8 cellular contexts compared by ENCODE assay signal in genomic region chr12:121530600-121531355, GRCh38. TPM values are rescaled to one million over a fixed set of nuclear protein-coding genes. Genes with fewer than 3 reads are reported as not detected.
A peak's percentile ranks its signal among the peaks of the same experiment; 100 is the strongest.
DNase-seq lines count a peak whose midpoint lies in the region; ATAC-seq and TF ChIP-seq lines count a peak whose summit lies in the region.

No MANE protein-coding gene starts in this region.

- H3K9me3 ChIP-seq in RWPE2 (ENCODE audit: severe bottlenecking) (no peaks in the 10 kb centered on the region), right cardiac atrium (ENCODE audit: control insufficient read depth, low read length) (no peaks in the 10 kb centered on the region)

- DNase-seq in Right ventricle myocardium inferior (ENCODE audit: missing footprints) (peak; percentile 90), cardiac septum (ENCODE audit: low spot score) (no peak), RWPE2 (ENCODE audit: low spot score) (no peak), right cardiac atrium (peak; percentile 91 to 96 (median 91)), DMS53 treated with DMSO at 0.1 percent for 48 hours (lab: John Stamatoyannopoulos, UW; ENCODE audit: unreplicated experiment) (no peak)
- peak; percentile 85 for DNase-seq in activated naive CD4-positive, alpha-beta T cell treated with anti-CD3 and anti-CD28 coated beads, Interleukin-2, amount 10 ng/mL, durations not matched to agents 7 days and 5 days
- DNase-seq in stimulated activated CD4-positive, alpha-beta T cell treated with anti-CD3 and anti-CD28 coated beads, Interleukin-2, amount 100 ng/mL, for 4 hours (ENCODE audit: low read depth), result peak; percentile 88

- H3K4me1 Mint-ChIP-seq in activated naive CD4-positive, alpha-beta T cell treated with anti-CD3 and anti-CD28 coated beads, Interleukin-2, amount 10 ng/mL, durations not matched to agents 7 days and 5 days, result peaks cover 46% of the 10 kb centered on the region

- CTCF ChIA-PET in activated naive CD4-positive, alpha-beta T cell treated with anti-CD3 and anti-CD28 coated beads, Interleukin-2, amount 10 ng/mL, durations not matched to agents 7 days and 5 days (lab: Charles Lee), result interaction anchor here (0.6 to 1.7 kb wide), 4 partner anchors 31 to 139 kb away, joined by 3 to 9 read pairs (median 4); partner anchors contain the start of gene MORN3

- H3K36me3 ChIP-seq in RWPE2 (ENCODE audit: low read depth), result 0 out of 2 replicates have a peak, but pooled peaks cover 3% of the 10 kb centered on the region

- no peak overlapping the region for H3K27ac ChIP-seq in RWPE2 (ENCODE audit: poor library complexity, severe bottlenecking)
- H3K27ac ChIP-seq in right cardiac atrium (ENCODE audit: low read length), result peak overlapping the region; percentile 18

- ATAC-seq in Right ventricle myocardium inferior (peak; percentile 71), RWPE2 (ENCODE audit: low read depth) (peak; percentile 58; the same call in 2 of the 3 replicates), right cardiac atrium (peak; percentile 76 to 88), HG02938 (IDR thresholded peaks at IDR 0.05; ENCODE audit: unreplicated experiment) (no peak)

- H3K9me3 Mint-ChIP-seq in activated naive CD4-positive, alpha-beta T cell treated with anti-CD3 and anti-CD28 coated beads, Interleukin-2, amount 10 ng/mL, durations not matched to agents 7 days and 5 days, result no peaks in the 10 kb centered on the region

- H3K36me3 Mint-ChIP-seq in activated naive CD4-positive, alpha-beta T cell treated with anti-CD3 and anti-CD28 coated beads, Interleukin-2, amount 10 ng/mL, durations not matched to agents 7 days and 5 days, result peaks cover 42% of the 10 kb centered on the region

- H3K4me1 ChIP-seq in RWPE2 (ENCODE audit: insufficient read depth, poor library complexity, severe bottlenecking) (no peaks in the 10 kb centered on the region), right cardiac atrium (ENCODE audit: control insufficient read depth, insufficient read depth, low read length) (peaks cover 9% of the 10 kb centered on the region)

- H3K4me3 Mint-ChIP-seq in activated naive CD4-positive, alpha-beta T cell treated with anti-CD3 and anti-CD28 coated beads, Interleukin-2, amount 10 ng/mL, durations not matched to agents 7 days and 5 days, result no peak overlapping the region

- no peaks in the 10 kb centered on the region for H3K27me3 Mint-ChIP-seq in activated naive CD4-positive, alpha-beta T cell treated with anti-CD3 and anti-CD28 coated beads, Interleukin-2, amount 10 ng/mL, durations not matched to agents 7 days and 5 days

- WGBS in right cardiac atrium, result 62% methylated on average over 6 of the region's 6 CpGs

- H3K4me3 ChIP-seq in RWPE2 (ENCODE audit: severe bottlenecking) (no peak overlapping the region), right cardiac atrium (ENCODE audit: low read length) (no peak overlapping the region)

- intact Hi-C loops in Right ventricle myocardium inferior (cut with DNase I) (no loop called here), cardiac septum (cut with DNase I) (no loop called here), right cardiac atrium (cut with DNase I) (no loop called here)

- peak overlapping the region; percentile 78 for H3K27ac Mint-ChIP-seq in activated naive CD4-positive, alpha-beta T cell treated with anti-CD3 and anti-CD28 coated beads, Interleukin-2, amount 10 ng/mL, durations not matched to agents 7 days and 5 days

- TF ChIP-seq CTCF in RWPE2 (IDR thresholded peaks at IDR 0.05; ENCODE audit: poor library complexity, severe bottlenecking), result no peak

- no peaks in the 10 kb centered on the region for H3K27me3 ChIP-seq in RWPE2 (ENCODE audit: insufficient read depth, poor library complexity, severe bottlenecking)
- H3K27me3 ChIP-seq in right cardiac atrium (ENCODE audit: control insufficient read depth, insufficient read depth), result no peaks in the 10 kb centered on the region

RNA-seq across cellular contexts. Expression of gene KDM2B, which starts 50.0 kb away (rescaled TPM):
- total RNA-seq in Right ventricle myocardium inferior (13.1 TPM), cardiac septum (10.1 TPM), right cardiac atrium (10 to 100 TPM; 11.8 to 16.0 (median 13.1) TPM)
- polyA plus RNA-seq in right cardiac atrium, result 6.1 TPM

Comparison
In these comparisons a context has a peak if more than half of its experiments do, and no peak if none do; other contexts are left out.
1. DNase-seq: peak in Right ventricle myocardium inferior (single experiment), activated naive CD4-positive, alpha-beta T cell treated with anti-CD3 and anti-CD28 coated beads, Interleukin-2, amount 10 ng/mL, durations not matched to agents 7 days and 5 days (single experiment), right cardiac atrium (3 of 3) and stimulated activated CD4-positive, alpha-beta T cell treated with anti-CD3 and anti-CD28 coated beads, Interleukin-2, amount 100 ng/mL, for 4 hours (single experiment); none in cardiac septum (single experiment), RWPE2 (single experiment) and DMS53 treated with DMSO at 0.1 percent for 48 hours (single experiment).